Comparison of ENCODE assay signal across 9 cellular contexts in the genomic region with DNA sequence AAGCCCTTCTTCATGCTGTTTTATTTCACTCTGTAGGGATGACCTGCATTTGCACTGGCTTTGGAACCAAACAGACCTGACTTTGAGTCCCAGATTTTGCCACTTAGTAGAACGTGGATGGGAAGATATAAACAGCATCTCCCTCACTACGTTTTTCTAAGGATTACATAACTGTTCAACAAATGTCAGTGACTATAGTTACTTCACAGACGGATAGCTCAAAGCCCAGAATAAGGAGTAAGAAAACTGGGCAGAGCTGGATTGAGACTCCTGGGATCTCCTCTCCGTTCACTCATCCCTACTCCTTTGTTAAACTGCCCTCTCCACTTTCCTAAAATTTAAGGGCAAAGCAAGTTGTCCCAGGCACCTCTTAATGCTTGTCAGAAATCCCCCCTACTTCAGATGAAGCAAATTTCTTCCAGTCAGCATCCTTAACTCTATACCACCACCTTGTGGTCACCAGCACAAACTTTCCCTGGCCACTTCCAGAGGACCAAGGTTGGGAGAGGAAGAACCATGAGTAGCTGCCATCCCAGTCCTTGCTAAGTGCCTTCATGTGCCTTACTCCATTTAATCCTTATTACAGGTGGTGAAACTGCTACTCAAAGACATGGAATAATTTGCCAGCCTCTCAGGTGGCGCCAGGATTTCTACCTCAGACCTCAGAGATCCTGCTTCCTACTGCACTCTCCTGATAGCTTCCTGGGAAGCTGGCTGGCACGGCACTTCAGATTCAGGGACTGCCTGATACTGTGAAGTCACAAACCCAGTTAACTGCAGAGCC. TPM values are rescaled to one million over a fixed set of nuclear protein-coding genes. Genes with fewer than 3 reads are reported as not detected.
DNase-seq lines count a peak whose midpoint lies in the region; ATAC-seq and TF ChIP-seq lines count a peak whose summit lies in the region.
"Had no signal": no experiment of that assay in that cellular context is flagged by ENCODE, and none has a peak within 500 bp of the region (broad histone marks: within the 10 kb centered on the region; RNA-seq: fewer than 3 reads in every experiment).

No MANE protein-coding gene starts in this region.

- no peaks in the 10 kb centered on the region for H3K27me3 ChIP-seq in CD4-positive, alpha-beta T cell (ENCODE audit: control insufficient read depth, insufficient read depth, low read length)

- H3K27me3 Mint-ChIP-seq in CD4-positive, alpha-beta T cell = no peaks in the 10 kb centered on the region
- peaks cover 2% of the 10 kb centered on the region for H3K27me3 Mint-ChIP-seq in activated naive CD8-positive, alpha-beta T cell treated with anti-CD3 and anti-CD28 coated beads, Interleukin-2, amount 10 ng/mL, durations not matched to agents 7 days and 5 days
- no peaks in the 10 kb centered on the region for H3K27me3 Mint-ChIP-seq in osteocyte (ENCODE audit: unreplicated experiment)

- no peaks in the 10 kb centered on the region for H3K4me1 Mint-ChIP-seq in CD4-positive, alpha-beta T cell (ENCODE audit: low read depth)
- H3K4me1 Mint-ChIP-seq in activated naive CD8-positive, alpha-beta T cell treated with anti-CD3 and anti-CD28 coated beads, Interleukin-2, amount 10 ng/mL, durations not matched to agents 7 days and 5 days = no peaks in the 10 kb centered on the region
- peaks cover 10% of the 10 kb centered on the region for H3K4me1 Mint-ChIP-seq in osteocyte (ENCODE audit: unreplicated experiment)

- H3K27ac ChIP-seq in CD4-positive, alpha-beta T cell (ENCODE audit: low read depth, low read length) = no peak overlapping the region

- POLR2A ChIA-PET in CD4-positive, alpha-beta T cell (lab: Charles Lee) = interaction anchor here (0.6 to 2.8 kb wide), 3 partner anchors 39 to 53 kb away, joined by 3 to 17 read pairs (median 4); a partner anchor contains a TSS
- POLR2A ChIA-PET in activated naive CD8-positive, alpha-beta T cell treated with anti-CD3 and anti-CD28 coated beads, Interleukin-2, amount 10 ng/mL, durations not matched to agents 7 days and 5 days (lab: Charles Lee) = interaction anchor here (1.5 kb wide), 1 partner anchor 53 kb away, joined by 6 read pairs; no protein-coding TSS in a partner anchor

- ATAC-seq in CD4-positive, alpha-beta T cell (ENCODE audit: poor library complexity) = peak; percentile 79
- ATAC-seq in activated naive CD8-positive, alpha-beta T cell treated with anti-CD3 and anti-CD28 coated beads, Interleukin-2, amount 10 ng/mL, durations not matched to agents 7 days and 5 days (ENCODE audit: low read depth) = peak; percentile 58
- ATAC-seq in HG03039 (IDR thresholded peaks at IDR 0.05; ENCODE audit: unreplicated experiment) (no peak), GM21528 (IDR thresholded peaks at IDR 0.05; ENCODE audit: low FRiP score, unreplicated experiment) (no peak)

- peak; percentile 74 for TF ChIP-seq CTCF in CD4-positive, alpha-beta T cell (IDR thresholded peaks at IDR 0.05)
- TF ChIP-seq CTCF in osteocyte (IDR thresholded peaks at IDR 0.05) = peak; percentile 75

- H3K9me3 Mint-ChIP-seq in CD4-positive, alpha-beta T cell = no peaks in the 10 kb centered on the region
- no peaks in the 10 kb centered on the region for H3K9me3 Mint-ChIP-seq in activated naive CD8-positive, alpha-beta T cell treated with anti-CD3 and anti-CD28 coated beads, Interleukin-2, amount 10 ng/mL, durations not matched to agents 7 days and 5 days
- H3K9me3 Mint-ChIP-seq in osteocyte (ENCODE audit: unreplicated experiment) = no peaks in the 10 kb centered on the region
- H3K9me3 Mint-ChIP-seq: T-helper 1 cell treated with Interleukin-12 subunit alpha and Interleukin-12 subunit beta and Interleukin-4 antibody, amounts not matched to agents 30 μg/mL and 1 μg/mL, for 36 hours had no signal

- CTCF ChIA-PET in CD4-positive, alpha-beta T cell (lab: Charles Lee) = interaction anchor here (0.7 to 2.9 kb wide), 11 partner anchors 9 to 151 kb away, joined by 3 to 46 read pairs (median 4); a partner anchor contains a TSS

- intact Hi-C loops in CD4-positive, alpha-beta T cell (cut with DNase I, micrococcal nuclease) = loop anchor here (1.0 to 2.0 kb wide), 3 partner anchors 39 to 53 kb away; a partner anchor contains a TSS

- H3K4me3 Mint-ChIP-seq in CD4-positive, alpha-beta T cell = no peak overlapping the region
- H3K4me3 Mint-ChIP-seq in activated naive CD8-positive, alpha-beta T cell treated with anti-CD3 and anti-CD28 coated beads, Interleukin-2, amount 10 ng/mL, durations not matched to agents 7 days and 5 days = no peak overlapping the region
- H3K4me3 Mint-ChIP-seq in osteocyte (ENCODE audit: unreplicated experiment) = no peak overlapping the region
- H3K4me3 Mint-ChIP-seq: T-helper 1 cell treated with Interleukin-12 subunit alpha and Interleukin-12 subunit beta and Interleukin-4 antibody, amounts not matched to agents 30 μg/mL and 1 μg/mL, for 36 hours had no signal

- H3K9me3 ChIP-seq in CD4-positive, alpha-beta T cell (ENCODE audit: control insufficient read depth, low read length) = no peaks in the 10 kb centered on the region

- peak in 2 of 10 experiments; percentile 20 to 24 for DNase-seq in CD4-positive, alpha-beta T cell
- DNase-seq in GM19238 (ENCODE audit: insufficient read length, low spot score) = peak; percentile 38
- DNase-seq in NCI-H2196 treated with DMSO at 0.1 percent for 48 hours (lab: John Stamatoyannopoulos, UW; ENCODE audit: unreplicated experiment) = peak; percentile 52
- DNase-seq in activated naive CD8-positive, alpha-beta T cell treated with anti-CD3 and anti-CD28 coated beads, Interleukin-2, amount 10 ng/mL, durations not matched to agents 7 days and 5 days = no peak
- DNase-seq in glomerular endothelial cell (ENCODE audit: extremely low read depth, low read depth, low spot score) = peak; percentile 44
- no peak for DNase-seq in osteocyte (ENCODE audit: extremely low spot score, unreplicated experiment)

- peaks cover 17% of the 10 kb centered on the region for H3K36me3 Mint-ChIP-seq in CD4-positive, alpha-beta T cell (ENCODE audit: low read depth)
- peaks cover 10% of the 10 kb centered on the region for H3K36me3 Mint-ChIP-seq in activated naive CD8-positive, alpha-beta T cell treated with anti-CD3 and anti-CD28 coated beads, Interleukin-2, amount 10 ng/mL, durations not matched to agents 7 days and 5 days
- peaks cover 14% of the 10 kb centered on the region for H3K36me3 Mint-ChIP-seq in osteocyte (ENCODE audit: unreplicated experiment)

- H3K27ac Mint-ChIP-seq in CD4-positive, alpha-beta T cell = no peak overlapping the region
- no peak overlapping the region for H3K27ac Mint-ChIP-seq in activated naive CD8-positive, alpha-beta T cell treated with anti-CD3 and anti-CD28 coated beads, Interleukin-2, amount 10 ng/mL, durations not matched to agents 7 days and 5 days
- peak overlapping the region; percentile 23 for H3K27ac Mint-ChIP-seq in osteocyte (ENCODE audit: unreplicated experiment)
- H3K27ac Mint-ChIP-seq: T-helper 1 cell treated with Interleukin-12 subunit alpha and Interleukin-12 subunit beta and Interleukin-4 antibody, amounts not matched to agents 30 μg/mL and 1 μg/mL, for 36 hours had no signal

RNA-seq across cellular contexts. Expression of a gene that starts 38.4 kb away (rescaled TPM):
- 1 to 10 TPM; 5.7 to 6.2 TPM for total RNA-seq in CD4-positive, alpha-beta T cell
- 1 to 10 TPM; 4.6 to 5.1 TPM for total RNA-seq in activated naive CD8-positive, alpha-beta T cell treated with anti-CD3 and anti-CD28 coated beads, Interleukin-2, amount 10 ng/mL, durations not matched to agents 7 days and 5 days
- total RNA-seq in glomerular endothelial cell (1.3 and 6.5 TPM in 2 replicates), osteocyte (219 and 415 TPM in 2 replicates)

RNA-seq across cellular contexts. Expression of a gene that starts 39.4 kb away (rescaled TPM):
- 100 to 1,000 TPM; 178 to 187 TPM for total RNA-seq in CD4-positive, alpha-beta T cell
- 10 to 100 TPM; 65.2 to 68.1 TPM for total RNA-seq in activated naive CD8-positive, alpha-beta T cell treated with anti-CD3 and anti-CD28 coated beads, Interleukin-2, amount 10 ng/mL, durations not matched to agents 7 days and 5 days
- 77.2 and 81.9 TPM in 2 replicates for total RNA-seq in glomerular endothelial cell
- 84.2 and 88.3 TPM in 2 replicates for total RNA-seq in osteocyte

Comparison
In these comparisons a context has a peak if more than half of its experiments do, and no peak if none do; other contexts are left out.
1. ATAC-seq: peak in CD4-positive, alpha-beta T cell (single experiment) and activated naive CD8-positive, alpha-beta T cell treated with anti-CD3 and anti-CD28 coated beads, Interleukin-2, amount 10 ng/mL, durations not matched to agents 7 days and 5 days (single experiment); none in HG03039 (single experiment) and GM21528 (single experiment).
2. DNase-seq: peak in GM19238 (single experiment), NCI-H2196 treated with DMSO at 0.1 percent for 48 hours (single experiment) and glomerular endothelial cell (single experiment); none in activated naive CD8-positive, alpha-beta T cell treated with anti-CD3 and anti-CD28 coated beads, Interleukin-2, amount 10 ng/mL, durations not matched to agents 7 days and 5 days (single experiment) and osteocyte (single experiment).
3. RNA of a gene that starts 38.4 kb away (total RNA-seq): 219 to 415 TPM in osteocyte; 1.3 to 6.5 TPM in glomerular endothelial cell, 5.7 to 6.2 TPM in CD4-positive, alpha-beta T cell and 4.6 to 5.1 TPM in activated naive CD8-positive, alpha-beta T cell treated with anti-CD3 and anti-CD28 coated beads, Interleukin-2, amount 10 ng/mL, durations not matched to agents 7 days and 5 days; every median in the first group is over 10 times any median in the second.